In genomic region chr1:202807926-202808757, GRCh38 we compare ENCODE assay signal across 1 cellular context.
A peak's percentile ranks its signal among the peaks of the same experiment; 100 is the strongest.
TF ChIP-seq lines count a peak whose summit lies in the region.

Gene KDM5B (minus strand): TSS chr1:202808421. CDS start chr1:202808305, 116 bp downstream.

TF ChIP-seq in HEK293, 187 proteins besides CTCF, POLR2A, EP300 and RAD21 (continued from another document and continues in another):
- TF ChIP-seq ZBTB26 (tag by site-specific recombination; optimal IDR thresholded peaks at IDR 0.05) (peak; percentile 93), ZNF391 (tag by site-specific recombination; IDR thresholded peaks at IDR 0.05; ENCODE audit: borderline replicate concordance, low read depth) (peak; percentile 61; the same call in 1 of the 2 replicates), ZNF18 (tag by site-specific recombination; IDR thresholded peaks at IDR 0.05) (0 out of 2 replicates have a peak, but pooled peaks have one; percentile 14), PATZ1 (tag by site-specific recombination; IDR thresholded peaks at IDR 0.05) (peak; percentile 62), ZNF558 (tag by site-specific recombination; IDR thresholded peaks at IDR 0.05) (no peak), EGR2 (tag by site-specific recombination; IDR thresholded peaks at IDR 0.05; ENCODE audit: low read depth) (peak; percentile 65), ZNF785 (tag by site-specific recombination; IDR thresholded peaks at IDR 0.05) (no peak), ZSCAN5A (tag by site-specific recombination; IDR thresholded peaks at IDR 0.05) (peak; percentile 93), KLF17 (tag by site-specific recombination; IDR thresholded peaks at IDR 0.05) (peak; percentile 94), ZNF146 (tag by site-specific recombination; IDR thresholded peaks at IDR 0.05) (0 out of 2 replicates have a peak, but pooled peaks have one; percentile 42), KLF7 (tag by site-specific recombination; IDR thresholded peaks at IDR 0.05; ENCODE audit: borderline replicate concordance) (peak; percentile 71; the same call in 1 of the 2 replicates), ZNF223 (tag by site-specific recombination; IDR thresholded peaks at IDR 0.05) (no peak), ZNF660 (tag by site-specific recombination; IDR thresholded peaks at IDR 0.05) (peak; percentile 62; the same call in 1 of the 2 replicates), ZFP69B (tag by site-specific recombination; IDR thresholded peaks at IDR 0.05) (0 out of 2 replicates have a peak, but pooled peaks have one; percentile 18), ZNF513 (tag by site-specific recombination; IDR thresholded peaks at IDR 0.05) (peak; percentile 23; the same call in 1 of the 2 replicates), ZNF341 (tag by site-specific recombination; IDR thresholded peaks at IDR 0.05; ENCODE audit: low read depth) (0 out of 2 replicates have a peak, but pooled peaks have one; percentile 26), HOXA7 (CRISPR knock-in tag; IDR thresholded peaks at IDR 0.05; ENCODE audit: borderline replicate concordance) (no peak), ZNF488 (tag by site-specific recombination; IDR thresholded peaks at IDR 0.05) (0 out of 2 replicates have a peak, but pooled peaks have one; percentile 30), GLIS1 (tag by site-specific recombination; IDR thresholded peaks at IDR 0.05) (peak; percentile 40), ZFHX2 (tag by site-specific recombination; conservative IDR thresholded peaks at IDR 0.05) (peak; percentile 73), ZNF292 (tag by site-specific recombination; IDR thresholded peaks at IDR 0.05; ENCODE audit: borderline replicate concordance, low read depth) (no peak), ZSCAN4 (tag by site-specific recombination; IDR thresholded peaks at IDR 0.05) (no peak), ZNF623 (tag by site-specific recombination; IDR thresholded peaks at IDR 0.05) (no peak), ZNF561 (tag by site-specific recombination; IDR thresholded peaks at IDR 0.05; ENCODE audit: borderline replicate concordance) (0 out of 2 replicates have a peak, but pooled peaks have one; percentile 30), ZNF518A (tag by site-specific recombination; conservative IDR thresholded peaks at IDR 0.05; ENCODE audit: low read depth) (no peak), SP3 (tag by site-specific recombination; IDR thresholded peaks at IDR 0.05) (peak; percentile 90), ZNF24 (tag by site-specific recombination; IDR thresholded peaks at IDR 0.05) (peak; percentile 63; the same call in 1 of the 2 replicates), ZNF514 (tag by site-specific recombination; IDR thresholded peaks at IDR 0.05) (no peak), ZNF600 (tag by site-specific recombination; IDR thresholded peaks at IDR 0.05) (peak; percentile 73), ZNF394 (tag by site-specific recombination; IDR thresholded peaks at IDR 0.05; ENCODE audit: borderline replicate concordance) (peak; percentile 41; the same call in 1 of the 2 replicates), ZFP41 (tag by site-specific recombination; IDR thresholded peaks at IDR 0.05; ENCODE audit: borderline replicate concordance) (0 out of 2 replicates have a peak, but pooled peaks have one; percentile 27), SP7 (tag by site-specific recombination; IDR thresholded peaks at IDR 0.05) (peak; percentile 69), ZXDB (tag by site-specific recombination; IDR thresholded peaks at IDR 0.05) (peak; percentile 75), HOXD13 (CRISPR knock-in tag; IDR thresholded peaks at IDR 0.05; ENCODE audit: borderline replicate concordance) (peak; percentile 73; the same call in 1 of the 2 replicates), INSM2 (tag by site-specific recombination; IDR thresholded peaks at IDR 0.05) (peak; percentile 41; the same call in 1 of the 2 replicates), ZNF266 (tag by site-specific recombination; IDR thresholded peaks at IDR 0.05; ENCODE audit: low read depth) (no peak), AEBP2 (tag by site-specific recombination; IDR thresholded peaks at IDR 0.05; ENCODE audit: borderline replicate concordance) (0 out of 2 replicates have a peak, but pooled peaks have one; percentile 27), BCL11B (tag by site-specific recombination; IDR thresholded peaks at IDR 0.05; ENCODE audit: low read depth) (peak; percentile 64; the same call in 1 of the 2 replicates)
